25 cellular contexts compared by ENCODE assay signal in genomic region chr12:53981652-53982565, GRCh38. TPM values are rescaled to one million over a fixed set of nuclear protein-coding genes. Genes with fewer than 3 reads are reported as not detected.
DNase-seq lines count a peak whose midpoint lies in the region; ATAC-seq and TF ChIP-seq lines count a peak whose summit lies in the region.
"Had no signal": no experiment of that assay in that cellular context is flagged by ENCODE, and none has a peak within 500 bp of the region (broad histone marks: within the 10 kb centered on the region; RNA-seq: fewer than 3 reads in every experiment).

No MANE protein-coding gene starts in this region.

- peak overlapping the region; percentile 23; the same call in 1 of the 2 replicates for H3K9ac ChIP-seq in OCI-LY3 (ENCODE audit: low read length)
- H3K9ac ChIP-seq: BLaER1, GM23248, neural progenitor cell had no signal

- H3K4me3 ChIP-seq in OCI-LY3 (ENCODE audit: low read length) (no peak overlapping the region), foreskin fibroblast (ENCODE audit: low read depth in 1 of 2, low read length in 2 of 2) (peak overlapping the region; percentile 52 to 65), gastrocnemius medialis (peak overlapping the region; percentile 25 to 85 (median 71))
- H3K4me3 ChIP-seq: BLaER1, dorsolateral prefrontal cortex, esophagus muscularis mucosa, GM23248, heart left ventricle, neural progenitor cell, SJCRH30, thoracic aorta had no signal

- no peak for ATAC-seq in gastrocnemius medialis
- ATAC-seq: activated CD4-positive, CD25-positive, alpha-beta regulatory T cell treated with anti-CD3 and anti-CD28 coated beads, Interleukin-2, amount 50 U/mL, for 24 hours; activated naive CD8-positive, alpha-beta T cell treated with anti-CD3 and anti-CD28 coated beads, Interleukin-2, amount 50 U/mL, for 24 hours; heart left ventricle; stimulated activated effector memory CD8-positive, alpha-beta T cell treated with anti-CD3 and anti-CD28 coated beads, Interleukin-12 subunit alpha, Interleukin-12 subunit beta, amount 100 ng/mL, for 72 hours had no signal

- H3K9me3 ChIP-seq in OCI-LY3 (ENCODE audit: insufficient read depth, low read length) (no peaks in the 10 kb centered on the region), gastrocnemius medialis (no peaks in the 10 kb centered on the region)
- H3K9me3 ChIP-seq: esophagus muscularis mucosa, heart left ventricle, SJCRH30, thoracic aorta had no signal

- H3K36me3 ChIP-seq in OCI-LY3 (replicated peaks; ENCODE audit: low read depth, low read length) (no peaks in the 10 kb centered on the region), gastrocnemius medialis (no peaks in the 10 kb centered on the region)
- H3K36me3 ChIP-seq: BLaER1, esophagus muscularis mucosa, heart left ventricle, neural progenitor cell, SJCRH30, thoracic aorta had no signal

- H3K4me2 ChIP-seq in OCI-LY3 (ENCODE audit: low read length): peak overlapping the region; percentile 78
- H3K4me2 ChIP-seq: BLaER1, neural progenitor cell had no signal

- H2AFZ ChIP-seq in OCI-LY3 (ENCODE audit: low read depth, low read length): no peak overlapping the region
- H2AFZ ChIP-seq: GM23248, neural progenitor cell had no signal

- H3K4me1 ChIP-seq in OCI-LY3 (ENCODE audit: low read length) (peaks cover 44% of the 10 kb centered on the region), gastrocnemius medialis (peaks cover 2 to 21% of the 10 kb centered on the region in 2 donors)
- H3K4me1 ChIP-seq: BLaER1, neural progenitor cell had no signal

- no peaks in the 10 kb centered on the region for H4K20me1 ChIP-seq in OCI-LY3 (ENCODE audit: insufficient read depth, low read length)

- in situ Hi-C loops in G401 (cut with HindIII; ENCODE audit: low sequenced_read_pairs) (no loop called here), gastrocnemius medialis (cut with MboI; ENCODE audit: low sequenced_read_pairs in 4 of 4) (loop anchor here (10.0 to 25.0 kb wide), 4 partner anchors 223 to 1730 kb away; partner anchors contain the start of genes GPR84 (in 2 of the 4), BLOC1S1 (in 1 of the 4), ITGA7 (in 1 of the 4) and RDH5 (in 1 of the 4))

- intact Hi-C loops in gastrocnemius medialis (cut with DNase I; ENCODE audit: low total_unique reads): no loop called here

- DNase-seq in G401 (ENCODE audit: low spot score): peak; percentile 41
- peak; percentile 79 to 85 for DNase-seq in foreskin fibroblast
- DNase-seq in gastrocnemius medialis: no peak
- no peak for DNase-seq in NAMALWA (ENCODE audit: low spot score)
- DNase-seq in amniotic stem cell (lab: John Stamatoyannopoulos, UW): no peak
- no peak for DNase-seq in NCI-H526 (lab: John Stamatoyannopoulos, UW)
- no peak for DNase-seq in hypothalamus (lab: John Stamatoyannopoulos, UW)
- DNase-seq: activated naive CD8-positive, alpha-beta T cell treated with anti-CD3 and anti-CD28 coated beads, Interleukin-2, amount 50 U/mL, for 24 hours; dorsolateral prefrontal cortex; GM23248; heart left ventricle; KBM-7; NCI-H2107; NCI-H69; SJCRH30; T1000 had no signal

- TF ChIP-seq POLR2A in gastrocnemius medialis (IDR thresholded peaks at IDR 0.05): no peak

- no peaks in the 10 kb centered on the region for H3K79me2 ChIP-seq in OCI-LY3 (ENCODE audit: low read length)

- H3K27me3 ChIP-seq in OCI-LY3 (ENCODE audit: low read depth, low read length) (0 out of 2 replicates have a peak, but pooled peaks cover 5% of the 10 kb centered on the region), gastrocnemius medialis (peaks cover 16 to 65% (median 30%) of the 10 kb centered on the region in 3 donors)

- peak overlapping the region; percentile 24; the same call in 1 of the 2 replicates for H3K27ac ChIP-seq in OCI-LY3 (ENCODE audit: low read length)
- peak overlapping the region; percentile 94 to 100 (median 98) for H3K27ac ChIP-seq in gastrocnemius medialis
- H3K27ac ChIP-seq: BLaER1, dorsolateral prefrontal cortex, esophagus muscularis mucosa, GM23248, heart left ventricle, HL-60, neural progenitor cell, SJCRH30, thoracic aorta had no signal

- TF ChIP-seq CTCF in OCI-LY3 (IDR thresholded peaks at IDR 0.05; ENCODE audit: low read depth, low read length) (peak; percentile 44), foreskin fibroblast (IDR thresholded peaks at IDR 0.05; ENCODE audit: low read depth, low read length) (no peak), gastrocnemius medialis (IDR thresholded peaks at IDR 0.05 in 4 of 5, conservative IDR thresholded peaks at IDR 0.05 in 1 of 5) (no peak)

RNA-seq across cellular contexts. Expression of gene HOXC10, which starts 3.0 kb away (rescaled TPM):
- 16.7 and 48.6 TPM in 2 replicates for total RNA-seq in G401 (2014; rRNA removed; shearing (Covaris generic))
- 10 to 100 TPM; 23.9 to 48.3 (median 40.3) TPM for total RNA-seq in gastrocnemius medialis
- total RNA-seq: esophagus muscularis mucosa, GM23248, heart left ventricle, pulmonary artery endothelial cell, thoracic aorta had no signal

RNA-seq across cellular contexts. Expression of gene HOTAIR, which starts 7.2 kb away (rescaled TPM):
- total RNA-seq in G401 (2014; rRNA removed; shearing (Covaris generic)): 4.1 and 15.0 TPM in 2 replicates
- total RNA-seq in gastrocnemius medialis: under 1 TPM in 3 of 4 donors, not detected in 1; 0.35 to 0.83 (median 0.56) TPM
- total RNA-seq: dorsolateral prefrontal cortex, esophagus muscularis mucosa, GM23248, heart left ventricle, pulmonary artery endothelial cell, thoracic aorta had no signal

RNA-seq across cellular contexts. Expression of gene HOXC11, which starts 9.0 kb away (rescaled TPM):
- 2.1 and 2.3 TPM in 2 replicates for total RNA-seq in G401 (2014; rRNA removed; shearing (Covaris generic))
- 1 to 10 TPM in 1 of 4 donors, under 1 TPM in 3; 0.24 to 1.1 (median 0.44) TPM for total RNA-seq in gastrocnemius medialis
- total RNA-seq: dorsolateral prefrontal cortex, esophagus muscularis mucosa, GM23248, heart left ventricle, pulmonary artery endothelial cell, thoracic aorta had no signal

RNA-seq across cellular contexts. Expression of gene HOXC9, which starts 18.1 kb away (rescaled TPM):
- total RNA-seq in G401 (2014; rRNA removed; shearing (Covaris generic)): 17.3 and 18.7 TPM in 2 replicates
- 10 to 100 TPM; 13.6 to 37.7 (median 26.3) TPM for total RNA-seq in gastrocnemius medialis
- total RNA-seq: dorsolateral prefrontal cortex, esophagus muscularis mucosa, heart left ventricle, pulmonary artery endothelial cell, thoracic aorta had no signal

RNA-seq across cellular contexts. Expression of gene HOXC8, which starts 26.9 kb away (rescaled TPM):
- total RNA-seq in G401 (2014; rRNA removed; shearing (Covaris generic)): 0.07 and 0.18 TPM in 2 replicates
- 1 to 10 TPM; 3.3 to 4.9 (median 3.8) TPM for total RNA-seq in gastrocnemius medialis
- total RNA-seq: dorsolateral prefrontal cortex, esophagus muscularis mucosa, heart left ventricle, pulmonary artery endothelial cell, SJCRH30, thoracic aorta had no signal

Comparison
In these comparisons a context has a peak if more than half of its experiments do, and no peak if none do; other contexts are left out.
1. DNase-seq: peak in G401 (single experiment) and foreskin fibroblast (2 of 2); none in gastrocnemius medialis (0 of 2), NAMALWA (single experiment), amniotic stem cell (single experiment), NCI-H526 (0 of 2) and hypothalamus (0 of 51).